ENCODE assay signal across 1 cellular context in genomic region chr9:128656416-128657343, GRCh38.
TF ChIP-seq lines count a peak whose summit lies in the region.

DYNC2I2 (minus strand) TSS chr9:128656847; CDS start chr9:128656726, 121 bp downstream.

TF ChIP-seq in GM23338, 12 proteins besides CTCF, POLR2A, EP300 and RAD21 (continued from another document):
- TF ChIP-seq REST (IDR thresholded peaks at IDR 0.05; ENCODE audit: unreplicated experiment) (no peak), EZH2 (IDR thresholded peaks at IDR 0.05; ENCODE audit: low read depth, unreplicated experiment) (no peak)
